16 cellular contexts compared by ENCODE assay signal in genomic region chr14:36981832-36982528, GRCh38.
A peak's percentile ranks its signal among the peaks of the same experiment; 100 is the strongest.
DNase-seq lines count a peak whose midpoint lies in the region; ATAC-seq and TF ChIP-seq lines count a peak whose summit lies in the region.
"Had no signal": no experiment of that assay in that cellular context is flagged by ENCODE, and none has a peak within 500 bp of the region (broad histone marks: within the 10 kb centered on the region; RNA-seq: fewer than 3 reads in every experiment).

No MANE protein-coding gene starts in this region.

- POLR2A ChIA-PET in HCT116 (lab: Charles Lee): no interaction called here

- peak; percentile 30 for DNase-seq in A172 (ENCODE audit: low spot score)
- no peak for DNase-seq in HCT116 (ENCODE audit: low read depth, low spot score)
- DNase-seq in astrocyte of the spinal cord (ENCODE audit: low read depth, low spot score): peak; percentile 43
- peak; percentile 1 for DNase-seq in foreskin melanocyte
- no peak for DNase-seq in DMS153 (lab: John Stamatoyannopoulos, UW)
- no peak for DNase-seq in COLO829 (ENCODE audit: low spot score)
- no peak for DNase-seq in NAMALWA (ENCODE audit: low spot score)
- no peak for DNase-seq in SW480 (ENCODE audit: low spot score)
- DNase-seq: activated CD4-positive, CD25-positive, alpha-beta regulatory T cell; Caco-2; sigmoid colon; stimulated activated CD4-positive, alpha-beta T cell treated with anti-CD3 and anti-CD28 coated beads, Interleukin-4, amount 100 ng/mL, for 4 hours had no signal

- TF ChIP-seq POLR2A in HCT116 (IDR thresholded peaks at IDR 0.05; ENCODE audit: borderline replicate concordance, extremely low read depth, insufficient read depth, insufficient read length): no peak

- H3K27ac ChIP-seq in HCT116 (ENCODE audit: low read depth, low read length): peak overlapping the region; percentile 17; the same call in 1 of the 2 replicates
- H3K27ac ChIP-seq: KMS-11 had no signal

- TF ChIP-seq CTCF in HCT116 (IDR thresholded peaks at IDR 0.05 in 2 of 3, conservative IDR thresholded peaks at IDR 0.05 in 1 of 3; ENCODE audit: borderline replicate concordance in 1 of 3, insufficient read depth in 1 of 3, low read depth in 2 of 3, low read length in 2 of 3) (no peak), astrocyte of the spinal cord (IDR thresholded peaks at IDR 0.05; ENCODE audit: low read depth, low read length) (no peak)

- ATAC-seq in HCT116: no peak
- ATAC-seq: stimulated activated effector memory CD8-positive, alpha-beta T cell treated with anti-CD3 and anti-CD28 coated beads, Interleukin-12 subunit alpha, Interleukin-12 subunit beta, amount 100 ng/mL, for 72 hours had no signal

- no peaks in the 10 kb centered on the region for H3K79me2 ChIP-seq in HCT116 (ENCODE audit: insufficient read depth, low read length)

- H3K4me3 ChIP-seq in HCT116 (replicated peaks in 1 of 2; ENCODE audit: low read depth in 1 of 2, low read length in 2 of 2): no peak overlapping the region
- H3K4me3 ChIP-seq in astrocyte of the spinal cord (ENCODE audit: low read depth, low read length): no peak overlapping the region
- H3K4me3 ChIP-seq: HAP-1, lung, sigmoid colon had no signal

- BruUV-seq in HCT116 (replicated peaks; lab: Mats Ljungman, UMichigan): no TSS peak

- H3K27me3 ChIP-seq in HCT116 (ENCODE audit: insufficient read depth, low read length): no peaks in the 10 kb centered on the region
- H3K27me3 ChIP-seq: sigmoid colon had no signal

- in situ Hi-C loops in astrocyte of the spinal cord (cut with HindIII; ENCODE audit: low sequenced_read_pairs): no loop called here

- H4K20me1 ChIP-seq in HCT116 (ENCODE audit: insufficient read depth): no peaks in the 10 kb centered on the region

- H3K4me2 ChIP-seq in HCT116 (ENCODE audit: low read length): peak overlapping the region; percentile 52
- H3K4me2 ChIP-seq: KMS-11 had no signal

- no peak overlapping the region for H3K9ac ChIP-seq in HCT116 (ENCODE audit: low read length)
- H3K9ac ChIP-seq: KMS-11 had no signal

- CTCF ChIA-PET in HCT116 (lab: Charles Lee): no interaction called here

- H3K9me3 ChIP-seq in HCT116 (ENCODE audit: control insufficient read depth in 1 of 2, insufficient read depth in 1 of 2, low read depth in 1 of 2, low read length in 2 of 2): no peaks in the 10 kb centered on the region
- H3K9me3 ChIP-seq: Caco-2, HAP-1, sigmoid colon had no signal

- RAD21 ChIA-PET in HCT116 (lab: Charles Lee; ENCODE audit: low non-redundant PET in 1 of 2, low total read pairs in 2 of 2, uncharacterized antibody in 2 of 2, unreplicated experiment in 2 of 2): no interaction called here

- intact Hi-C loops in HCT116 (cut with micrococcal nuclease): no loop called here

- H2AFZ ChIP-seq in HCT116 (ENCODE audit: low read depth, low read length, poor library complexity, severe bottlenecking): peak overlapping the region; percentile 49

- H3K36me3 ChIP-seq in HCT116 (ENCODE audit: control insufficient read depth in 1 of 2, insufficient read depth in 2 of 2, low read length in 2 of 2): no peaks in the 10 kb centered on the region
- H3K36me3 ChIP-seq: HAP-1, sigmoid colon had no signal

- TF ChIP-seq RAD21 in HCT116 (IDR thresholded peaks at IDR 0.05; ENCODE audit: low read depth): no peak

- no peaks in the 10 kb centered on the region for H3K9me2 ChIP-seq in HCT116 (ENCODE audit: insufficient read depth)

- peaks cover 5 to 17% of the 10 kb centered on the region in 2 experiments; a peak in 3 of 4 replicates for H3K4me1 ChIP-seq in HCT116 (ENCODE audit: control insufficient read depth in 1 of 2, insufficient read depth in 2 of 2, low read length in 2 of 2)
- H3K4me1 ChIP-seq: HAP-1, sigmoid colon had no signal

TF ChIP-seq in HCT116, 20 proteins besides CTCF, POLR2A, EP300 and RAD21:
- TF ChIP-seq ZNF274 (IDR thresholded peaks at IDR 0.05; ENCODE audit: low read depth, low read length): no peak
- peak; percentile 81 for TF ChIP-seq FOSL1 (IDR thresholded peaks at IDR 0.05; ENCODE audit: low read depth)
- no peak for TF ChIP-seq EZH2phosphoT487 (IDR thresholded peaks at IDR 0.05; ENCODE audit: borderline replicate concordance)
- peak; percentile 45 for TF ChIP-seq CEBPB (IDR thresholded peaks at IDR 0.05; ENCODE audit: low read depth)
- peak; percentile 46; the same call in 1 of the 2 replicates for TF ChIP-seq SP1 (IDR thresholded peaks at IDR 0.05; ENCODE audit: low read depth)
- TF ChIP-seq JUND (IDR thresholded peaks at IDR 0.05): peak; percentile 70

Comparison
In these comparisons a context has a peak if more than half of its experiments do, and no peak if none do; other contexts are left out.
1. DNase-seq: peak in A172 (single experiment), astrocyte of the spinal cord (single experiment) and foreskin melanocyte (single experiment); none in HCT116 (single experiment), DMS153 (single experiment), COLO829 (single experiment), NAMALWA (single experiment) and SW480 (single experiment).